In genomic region chr17:28252436-28252835, GRCh38 we compare ENCODE assay signal across 14 cellular contexts.
DNase-seq lines count a peak whose midpoint lies in the region; ATAC-seq, FAIRE-seq and TF ChIP-seq lines count a peak whose summit lies in the region.
"Had no signal": no experiment of that assay in that cellular context is flagged by ENCODE, and none has a peak within 500 bp of the region (broad histone marks: within the 10 kb centered on the region; RNA-seq: fewer than 3 reads in every experiment).

No MANE protein-coding gene starts in this region.

- no peak overlapping the region for H2AFZ ChIP-seq in keratinocyte (ENCODE audit: control insufficient read depth, low read length)

- ATAC-seq in HG03139 (IDR thresholded peaks at IDR 0.05; ENCODE audit: unreplicated experiment): no peak

- H3K27ac ChIP-seq in keratinocyte (ENCODE audit: control insufficient read depth, insufficient read depth, low read length): no peak overlapping the region

- DNase-seq in AG09309 (ENCODE audit: low read depth) (peak; percentile 45), HPDE6-E6E7 (ENCODE audit: extremely low spot score) (peak; percentile 25), astrocyte of the hippocampus (ENCODE audit: low read depth, low spot score) (peak; percentile 31), keratinocyte (ENCODE audit: low read depth, low spot score) (peak; percentile 40), erythroblast (lab: John Stamatoyannopoulos, UW) (no peak), UCSD-AML1 (lab: John Stamatoyannopoulos, UW; ENCODE audit: unreplicated experiment) (no peak), NCI-H187 (lab: John Stamatoyannopoulos, UW) (no peak)
- DNase-seq: activated naive CD8-positive, alpha-beta T cell treated with anti-CD3 and anti-CD28 coated beads, Interleukin-2, amount 10 ng/mL, durations not matched to agents 7 days and 5 days; cerebellar nuclear complex; endodermal cell; GF-D8; retina had no signal

- no peak overlapping the region for H3K4me3 ChIP-seq in AG09309 (ENCODE audit: control insufficient read depth, low read depth, low read length)
- no peak overlapping the region for H3K4me3 ChIP-seq in keratinocyte (ENCODE audit: control insufficient read depth in 2 of 3, extremely low read depth in 1 of 3, insufficient read depth in 2 of 3, low read depth in 1 of 3, low read length in 3 of 3)

- no peaks in the 10 kb centered on the region for H4K20me1 ChIP-seq in keratinocyte (ENCODE audit: control insufficient read depth, extremely low read depth, insufficient read depth, low read length)

- no peak for TF ChIP-seq POLR2A in erythroblast (IDR thresholded peaks at IDR 0.05; ENCODE audit: low read length)

- peaks cover 6% of the 10 kb centered on the region for H3K27me3 ChIP-seq in keratinocyte (ENCODE audit: control insufficient read depth, extremely low read depth, insufficient read depth, low read length)

- H3K9me1 ChIP-seq in keratinocyte (ENCODE audit: control insufficient read depth, extremely low read depth, insufficient read depth, low read length): no peaks in the 10 kb centered on the region

- no peak overlapping the region for H3K4me2 ChIP-seq in keratinocyte (ENCODE audit: control insufficient read depth, extremely low read depth, insufficient read depth, low read depth, low read length)

- H3K9ac ChIP-seq in keratinocyte (ENCODE audit: control insufficient read depth, extremely low read depth, insufficient read depth, low read length): no peak overlapping the region

- TF ChIP-seq CTCF in AG09309 (IDR thresholded peaks at IDR 0.05; ENCODE audit: control insufficient read depth, insufficient read depth, low read depth, low read length, missing control alignments) (no peak), keratinocyte (optimal IDR thresholded peaks at IDR 0.05 in 1 of 3, IDR thresholded peaks at IDR 0.05 in 1 of 3, conservative IDR thresholded peaks at IDR 0.05 in 1 of 3; ENCODE audit: extremely low read depth in 1 of 3, insufficient read depth in 2 of 3, low read length in 3 of 3) (no peak)

- peak; percentile 62 for FAIRE-seq in keratinocyte (lab: Jason Lieb, UNC)
- FAIRE-seq: HepG2 had no signal

- H3K9me3 ChIP-seq in keratinocyte (ENCODE audit: control insufficient read depth, low read depth, low read length): no peaks in the 10 kb centered on the region

- no peaks in the 10 kb centered on the region for H3K79me2 ChIP-seq in keratinocyte (ENCODE audit: control insufficient read depth, insufficient read depth, low read length)

- peaks cover 15% of the 10 kb centered on the region for H3K4me1 ChIP-seq in keratinocyte (ENCODE audit: control insufficient read depth, extremely low read depth, insufficient read depth, low read length)

- dilution Hi-C loops in keratinocyte (cut with MboI; ENCODE audit: extremely low pct_ligation_motif_present, low sequenced_read_pairs): no loop called here

- no peaks in the 10 kb centered on the region for H3K36me3 ChIP-seq in keratinocyte (ENCODE audit: control insufficient read depth in 2 of 2, extremely low read depth in 1 of 2, insufficient read depth in 2 of 2, low read length in 2 of 2)

Comparison
In these comparisons a context has a peak if more than half of its experiments do, and no peak if none do; other contexts are left out.
1. DNase-seq: peak in AG09309 (single experiment), HPDE6-E6E7 (single experiment), astrocyte of the hippocampus (single experiment) and keratinocyte (single experiment); none in erythroblast (0 of 2), UCSD-AML1 (single experiment) and NCI-H187 (0 of 2).